ENCODE assay signal across 19 cellular contexts in genomic region chr2:67835266-67835665, GRCh38.
DNase-seq lines count a peak whose midpoint lies in the region; TF ChIP-seq lines count a peak whose summit lies in the region.
"Had no signal": no experiment of that assay in that cellular context is flagged by ENCODE, and none has a peak within 500 bp of the region (broad histone marks: within the 10 kb centered on the region; RNA-seq: fewer than 3 reads in every experiment).

No MANE protein-coding gene starts in this region.

- no peaks in the 10 kb centered on the region for H3K9me3 ChIP-seq in vagina
- H3K9me3 ChIP-seq: A549, Caco-2 had no signal

- H3K9me3 Mint-ChIP-seq in activated naive CD4-positive, alpha-beta T cell treated with anti-CD3 and anti-CD28 coated beads for 36 hours = no peaks in the 10 kb centered on the region

- CTCF ChIA-PET in activated naive CD4-positive, alpha-beta T cell treated with anti-CD3 and anti-CD28 coated beads for 36 hours (lab: Charles Lee) = no interaction called here

- no peaks in the 10 kb centered on the region for H3K27me3 ChIP-seq in vagina

- no peaks in the 10 kb centered on the region for H3K4me1 ChIP-seq in vagina
- H3K4me1 ChIP-seq: A549, Caco-2 had no signal

- no peaks in the 10 kb centered on the region for H3K36me3 Mint-ChIP-seq in activated naive CD4-positive, alpha-beta T cell treated with anti-CD3 and anti-CD28 coated beads for 36 hours (ENCODE audit: low read depth)
- H3K36me3 Mint-ChIP-seq: CD4-positive, alpha-beta memory T cell had no signal

- H3K27ac ChIP-seq in vagina = no peak overlapping the region
- H3K27ac ChIP-seq: A549 had no signal

- no peaks in the 10 kb centered on the region for H3K36me3 ChIP-seq in vagina

- TF ChIP-seq POLR2A in vagina (IDR thresholded peaks at IDR 0.05) = no peak

- H3K4me3 Mint-ChIP-seq in activated naive CD4-positive, alpha-beta T cell treated with anti-CD3 and anti-CD28 coated beads for 36 hours = no peak overlapping the region
- H3K4me3 Mint-ChIP-seq: CD4-positive, alpha-beta memory T cell had no signal

- intact Hi-C loops in vagina (cut with DNase I) = no loop called here
- intact Hi-C loops in activated naive CD4-positive, alpha-beta T cell treated with anti-CD3 and anti-CD28 coated beads for 36 hours (cut with micrococcal nuclease) = no loop called here

- H3K4me1 Mint-ChIP-seq in activated naive CD4-positive, alpha-beta T cell treated with anti-CD3 and anti-CD28 coated beads for 36 hours (ENCODE audit: low read depth) = no peaks in the 10 kb centered on the region
- H3K4me1 Mint-ChIP-seq: CD4-positive, alpha-beta memory T cell had no signal

- H3K27me3 Mint-ChIP-seq in activated naive CD4-positive, alpha-beta T cell treated with anti-CD3 and anti-CD28 coated beads for 36 hours (ENCODE audit: low read depth) = no peaks in the 10 kb centered on the region
- H3K27me3 Mint-ChIP-seq: CD4-positive, alpha-beta memory T cell had no signal

- DNase-seq in EH (ENCODE audit: low read depth) = peak; percentile 30
- peak; percentile 9 for DNase-seq in LHCN-M2 (ENCODE audit: low read depth)
- DNase-seq in fibroblast of gingiva (ENCODE audit: low read depth) = peak; percentile 49
- DNase-seq in stimulated activated CD4-positive, alpha-beta T cell treated with anti-CD3 and anti-CD28 coated beads, Interleukin-4, amount 100 ng/mL, for 1 hour = no peak
- DNase-seq in vagina (ENCODE audit: extremely low spot score in 2 of 2) = no peak
- no peak for DNase-seq in activated naive CD4-positive, alpha-beta T cell treated with anti-CD3 and anti-CD28 coated beads for 36 hours
- DNase-seq: 8988T; ACHN; C1 segment of cervical spinal cord; Caco-2; CD4-positive, alpha-beta memory T cell; DMS153; DND-41; EL; GDM1; H7; HCEC 1CT had no signal

- no peak for TF ChIP-seq CTCF in vagina (IDR thresholded peaks at IDR 0.05)

- H3K4me3 ChIP-seq in vagina = no peak overlapping the region
- H3K4me3 ChIP-seq: A549, GM12878 had no signal

- no peak overlapping the region for H3K27ac Mint-ChIP-seq in activated naive CD4-positive, alpha-beta T cell treated with anti-CD3 and anti-CD28 coated beads for 36 hours
- H3K27ac Mint-ChIP-seq: CD4-positive, alpha-beta memory T cell had no signal

Comparison
In these comparisons a context has a peak if more than half of its experiments do, and no peak if none do; other contexts are left out.
1. DNase-seq: peak in EH (single experiment), LHCN-M2 (single experiment) and fibroblast of gingiva (single experiment); none in stimulated activated CD4-positive, alpha-beta T cell treated with anti-CD3 and anti-CD28 coated beads, Interleukin-4, amount 100 ng/mL, for 1 hour (single experiment), vagina (0 of 2) and activated naive CD4-positive, alpha-beta T cell treated with anti-CD3 and anti-CD28 coated beads for 36 hours (single experiment).